Comparison of ENCODE assay signal across 9 cellular contexts in the genomic region with DNA sequence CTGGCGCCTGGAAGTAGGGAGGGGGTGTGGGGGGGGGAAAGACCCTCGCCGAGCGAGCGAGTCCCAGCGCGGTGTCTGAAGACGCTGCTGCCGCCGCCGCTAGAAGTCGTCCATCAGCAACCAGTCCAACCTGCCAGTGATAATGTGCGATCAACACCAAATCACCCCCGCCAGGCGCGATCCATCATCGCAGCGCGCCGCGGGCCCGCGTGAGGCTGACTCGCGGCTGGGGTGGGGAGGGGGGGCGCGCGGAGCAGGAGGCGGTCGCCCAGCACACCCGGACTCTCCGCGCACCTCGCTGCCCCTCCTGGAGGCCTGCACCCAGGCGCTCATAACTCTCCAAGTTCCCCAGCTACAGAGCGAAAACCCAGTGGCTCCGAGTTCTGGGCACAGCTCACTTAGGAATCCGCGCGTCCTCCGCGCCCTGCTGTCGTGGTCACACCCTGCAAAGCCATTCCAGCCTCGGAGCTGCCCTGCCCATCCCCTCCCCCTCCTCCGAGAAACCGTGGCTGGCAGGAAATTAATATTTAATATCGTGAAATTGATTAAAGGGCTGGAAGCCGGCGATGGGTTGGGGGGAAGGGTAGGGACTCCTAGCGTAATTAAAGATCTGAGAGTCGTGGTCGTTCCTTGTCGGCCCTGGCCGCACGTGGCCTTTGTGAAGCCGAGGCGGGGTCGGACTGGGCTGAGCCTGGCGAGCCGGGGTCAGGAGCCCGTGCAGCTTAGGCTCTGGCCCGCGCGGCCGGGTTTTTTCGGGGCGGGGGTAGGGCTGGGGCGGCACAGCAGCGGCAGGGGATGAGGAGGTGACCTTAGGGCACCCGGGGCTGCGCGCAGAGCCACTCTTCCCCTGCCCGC. TPM values are rescaled to one million over a fixed set of nuclear protein-coding genes. Genes with fewer than 3 reads are reported as not detected.
DNase-seq lines count a peak whose midpoint lies in the region; ATAC-seq, FAIRE-seq and TF ChIP-seq lines count a peak whose summit lies in the region.
"Had no signal": no experiment of that assay in that cellular context is flagged by ENCODE, and none has a peak within 500 bp of the region (broad histone marks: within the 10 kb centered on the region; RNA-seq: fewer than 3 reads in every experiment).

No MANE protein-coding gene starts in this region.

- POLR2A ChIA-PET in activated CD4-positive, alpha-beta T cell treated with anti-CD3 and anti-CD28 coated beads, Interleukin-2, amount 10 ng/mL, durations not matched to agents 7 days and 5 days (lab: Charles Lee) = interaction anchor here (0.7 kb wide), 1 partner anchor 140 kb away, joined by 3 read pairs; no protein-coding TSS in a partner anchor

- H3K9me3 Mint-ChIP-seq in activated CD4-positive, alpha-beta T cell treated with anti-CD3 and anti-CD28 coated beads, Interleukin-2, amount 10 ng/mL, durations not matched to agents 7 days and 5 days = no peaks in the 10 kb centered on the region

- CTCF ChIA-PET in activated CD4-positive, alpha-beta T cell treated with anti-CD3 and anti-CD28 coated beads, Interleukin-2, amount 10 ng/mL, durations not matched to agents 7 days and 5 days (lab: Charles Lee) = interaction anchor here (0.5 to 1.2 kb wide), 2 partner anchors 13 to 110 kb away, joined by 4 to 5 read pairs; no protein-coding TSS in a partner anchor

- no peaks in the 10 kb centered on the region for H3K36me3 Mint-ChIP-seq in activated CD4-positive, alpha-beta T cell treated with anti-CD3 and anti-CD28 coated beads, Interleukin-2, amount 10 ng/mL, durations not matched to agents 7 days and 5 days (ENCODE audit: low read depth)

- H3K4me1 ChIP-seq in left lung = peaks cover 3 to 44% of the 10 kb centered on the region in 2 donors
- peaks cover 3% of the 10 kb centered on the region for H3K4me1 ChIP-seq in thymus (ENCODE audit: control insufficient read depth, insufficient read depth, low read length)

- peaks cover 18% of the 10 kb centered on the region for H3K4me1 Mint-ChIP-seq in activated CD4-positive, alpha-beta T cell treated with anti-CD3 and anti-CD28 coated beads, Interleukin-2, amount 10 ng/mL, durations not matched to agents 7 days and 5 days

- no peaks in the 10 kb centered on the region for H3K27me3 Mint-ChIP-seq in activated CD4-positive, alpha-beta T cell treated with anti-CD3 and anti-CD28 coated beads, Interleukin-2, amount 10 ng/mL, durations not matched to agents 7 days and 5 days

- peak overlapping the region; percentile 67 for H3K4me3 Mint-ChIP-seq in activated CD4-positive, alpha-beta T cell treated with anti-CD3 and anti-CD28 coated beads, Interleukin-2, amount 10 ng/mL, durations not matched to agents 7 days and 5 days

- no peak overlapping the region for H3K27ac Mint-ChIP-seq in activated CD4-positive, alpha-beta T cell treated with anti-CD3 and anti-CD28 coated beads, Interleukin-2, amount 10 ng/mL, durations not matched to agents 7 days and 5 days

- peak; percentile 1 for ATAC-seq in left lung

- no peak for DNase-seq in activated CD4-positive, alpha-beta T cell treated with anti-CD3 and anti-CD28 coated beads, Interleukin-2, amount 10 ng/mL, durations not matched to agents 7 days and 5 days
- DNase-seq in activated CD4-positive, alpha-beta T cell treated with anti-CD3 and anti-CD28 coated beads for 4 hours = no peak
- DNase-seq in activated T-cell treated with anti-CD3 and anti-CD28 coated beads, Interleukin-2, amount 50 U/mL, for 48 hours = peak; percentile 42 to 48
- DNase-seq in left lung (no peak), GM19239 (ENCODE audit: insufficient read length, low spot score) (no peak), H54 (ENCODE audit: insufficient read length, low spot score) (no peak), mesenteric fat pad (ENCODE audit: low spot score) (no peak)
- DNase-seq: DND-41 had no signal

- H3K36me3 ChIP-seq in left lung = no peaks in the 10 kb centered on the region
- no peaks in the 10 kb centered on the region for H3K36me3 ChIP-seq in thymus (ENCODE audit: control insufficient read depth, insufficient read depth)

- no peaks in the 10 kb centered on the region for H3K9me3 ChIP-seq in left lung
- no peaks in the 10 kb centered on the region for H3K9me3 ChIP-seq in thymus (ENCODE audit: control insufficient read depth)

- H3K27me3 ChIP-seq in left lung = peaks cover 0 to 75% of the 10 kb centered on the region in 2 donors
- H3K27me3 ChIP-seq in thymus (ENCODE audit: control insufficient read depth, insufficient read depth) = no peaks in the 10 kb centered on the region

- FAIRE-seq in GM19239 (lab: Jason Lieb, UNC) (no peak), H54 (lab: Jason Lieb, UNC) (no peak)

- H3K27ac ChIP-seq in left lung (peak overlapping the region; percentile 53 to 70), thymus (ENCODE audit: low read depth) (no peak overlapping the region)

- H3K4me3 ChIP-seq in left lung (peak overlapping the region; percentile 15 to 37), thymus (ENCODE audit: low read length) (peak overlapping the region; percentile 51)

- intact Hi-C loops in left lung (cut with DNase I) = loop anchor here in 1 of 2 donors (10.0 kb wide), 1 partner anchor 109 kb away; no protein-coding TSS in a partner anchor

- WGBS in thymus = 49% methylated on average over 73 of the region's 73 CpGs

- TF ChIP-seq CTCF in left lung (IDR thresholded peaks at IDR 0.05) = no peak

- TF ChIP-seq POLR2A in H54 (IDR thresholded peaks at IDR 0.05; ENCODE audit: low read depth, low read length) = no peak

RNA-seq across cellular contexts. Expression of a gene that starts 58.1 kb away (rescaled TPM):
- total RNA-seq in activated CD4-positive, alpha-beta T cell treated with anti-CD3 and anti-CD28 coated beads, Interleukin-2, amount 10 ng/mL, durations not matched to agents 7 days and 5 days = 10 to 100 TPM; 53.1 to 54.9 TPM
- total RNA-seq in left lung (10 to 100 TPM; 19.0 to 24.0 TPM), mesenteric fat pad (20.5 TPM)
- 24.4 TPM for polyA plus RNA-seq in thymus

Comparison
In these comparisons a context has a peak if more than half of its experiments do, and no peak if none do; other contexts are left out.
1. DNase-seq: peak in activated T-cell treated with anti-CD3 and anti-CD28 coated beads, Interleukin-2, amount 50 U/mL, for 48 hours (2 of 2); none in activated CD4-positive, alpha-beta T cell treated with anti-CD3 and anti-CD28 coated beads, Interleukin-2, amount 10 ng/mL, durations not matched to agents 7 days and 5 days (single experiment), activated CD4-positive, alpha-beta T cell treated with anti-CD3 and anti-CD28 coated beads for 4 hours (0 of 2), left lung (0 of 2), GM19239 (single experiment), H54 (single experiment) and mesenteric fat pad (single experiment).